In genomic region chrX:149630681-149631292, GRCh38 we compare ENCODE assay signal across 8 cellular contexts. TPM values are rescaled to one million over a fixed set of nuclear protein-coding genes. Genes with fewer than 3 reads are reported as not detected.
DNase-seq lines count a peak whose midpoint lies in the region; ATAC-seq and TF ChIP-seq lines count a peak whose summit lies in the region.

No MANE protein-coding gene starts in this region.

- DNase-seq in Jurkat, Clone E6-1 (ENCODE audit: low read depth, low spot score) = no peak
- DNase-seq in iPS DF 6.9 (ENCODE audit: low read depth, low spot score) (no peak), sigmoid colon (no peak), GM10266 (ENCODE audit: extremely low spot score) (no peak)
- no peak for DNase-seq in NK-92 treated with Interleukin-12 subunit alpha and Interleukin-12 subunit beta, amount 100 ng/mL, for 24 hours (lab: John Stamatoyannopoulos, UW)

- TF ChIP-seq CTCF in sigmoid colon (IDR thresholded peaks at IDR 0.05) (no peak), GM10266 (IDR thresholded peaks at IDR 0.05; ENCODE audit: control insufficient read depth, insufficient read depth, low read depth, missing control alignments) (no peak)

- no peaks in the 10 kb centered on the region; the same call in 1 of the 2 replicates for H3K4me1 ChIP-seq in ES-I3 (ENCODE audit: insufficient read depth, low read length)
- H3K4me1 ChIP-seq in iPS DF 6.9 (ENCODE audit: control insufficient read depth, insufficient read depth, low read length) = no peaks in the 10 kb centered on the region
- H3K4me1 ChIP-seq in sigmoid colon = peaks cover 0 to 30% (median 5%) of the 10 kb centered on the region in 4 donors

- TF ChIP-seq EP300 in sigmoid colon (IDR thresholded peaks at IDR 0.05) = no peak

- H3K36me3 ChIP-seq in ES-I3 (ENCODE audit: insufficient read depth, low read length) = no peaks in the 10 kb centered on the region
- no peaks in the 10 kb centered on the region for H3K36me3 ChIP-seq in iPS DF 6.9 (ENCODE audit: control insufficient read depth, insufficient read depth, low read length)
- no peaks in the 10 kb centered on the region for H3K36me3 ChIP-seq in sigmoid colon

- H3K27ac ChIP-seq in angular gyrus (ENCODE audit: low read depth, low read length) (peak overlapping the region; percentile 40), iPS DF 6.9 (ENCODE audit: low read length) (no peak overlapping the region), sigmoid colon (peak overlapping the region; percentile 77 to 81 (median 78))

- no peak for ATAC-seq in HG02938 (IDR thresholded peaks at IDR 0.05; ENCODE audit: unreplicated experiment)

- peak overlapping the region; percentile 60 for H3K4me3 ChIP-seq in Jurkat, Clone E6-1 (ENCODE audit: low read length)
- H3K4me3 ChIP-seq in iPS DF 6.9 (ENCODE audit: low read length) = peak overlapping the region; percentile 92; the same call in 1 of the 2 replicates
- H3K4me3 ChIP-seq in sigmoid colon = peak overlapping the region; percentile 62 to 84 (median 68)

- no peak for TF ChIP-seq POLR2A in sigmoid colon (IDR thresholded peaks at IDR 0.05)

- H3K27me3 ChIP-seq in iPS DF 6.9 (ENCODE audit: control insufficient read depth, insufficient read depth, low read length) (peaks cover 2% of the 10 kb centered on the region; the same call in 1 of the 2 replicates), sigmoid colon (no peaks in the 10 kb centered on the region)

- H3K9ac ChIP-seq in ES-I3 (ENCODE audit: low read depth, low read length) = peak overlapping the region; percentile 71

- H3K9me3 ChIP-seq in ES-I3 (ENCODE audit: control insufficient read depth, insufficient read depth, low read length) = no peaks in the 10 kb centered on the region
- H3K9me3 ChIP-seq in iPS DF 6.9 (ENCODE audit: control insufficient read depth, insufficient read depth, low read length) = no peaks in the 10 kb centered on the region
- H3K9me3 ChIP-seq in sigmoid colon = no peaks in the 10 kb centered on the region

- WGBS in iPS DF 6.9 (ENCODE audit: insufficient coverage, insufficient read length) = no CpG with 5 or more reads among the region's 17 CpGs
- 5 to 9% methylated on average over 17 of the region's 17 CpGs for WGBS in sigmoid colon, 2 donors

- intact Hi-C loops in sigmoid colon (cut with DNase I) = loop anchor here (2.0 kb wide), 1 partner anchor 126 kb away; the partner anchor contains the start of gene IDS

RNA-seq across cellular contexts. Expression of gene TMEM185A, which starts 0.8 kb away (rescaled TPM):
- 31.3 TPM for polyA plus RNA-seq in Jurkat, Clone E6-1 (2012; ENCODE audit: insufficient read depth, insufficient read length)
- total RNA-seq in sigmoid colon = 10 to 100 TPM in 3 of 4 donors, 1 to 10 TPM in 1; 9.6 to 18.3 (median 13.0) TPM
- 10 to 100 TPM in 1 of 3 donors, 1 to 10 TPM in 2; 4.2 to 11.7 (median 6.0) TPM for polyA plus RNA-seq in sigmoid colon

RNA-seq across cellular contexts. Expression of gene HSFX2, which starts 35.7 kb away (rescaled TPM):
- not detected for polyA plus RNA-seq in Jurkat, Clone E6-1 (2012; ENCODE audit: insufficient read depth, insufficient read length)
- total RNA-seq in sigmoid colon = not detected
- under 1 TPM in 1 of 3 donors, not detected in 2; 0.39 TPM for polyA plus RNA-seq in sigmoid colon

RNA-seq across cellular contexts. Expression of gene MAGEA9B, which starts 43.5 kb away (rescaled TPM):
- 60.8 TPM for polyA plus RNA-seq in Jurkat, Clone E6-1 (2012; ENCODE audit: insufficient read depth, insufficient read length)
- not detected for total RNA-seq in sigmoid colon
- not detected for polyA plus RNA-seq in sigmoid colon
